In genomic region chr3:8655387-8655835, GRCh38 we compare ENCODE assay signal across 1 cellular context.
TF ChIP-seq lines count a peak whose summit lies in the region.

No MANE protein-coding gene starts in this region.

TF ChIP-seq in HepG2, 621 proteins besides CTCF, POLR2A, EP300 and RAD21 (continued from another document and continues in another):
- peak; percentile 48; the same call in 1 of the 2 replicates for TF ChIP-seq RCOR2 (CRISPR knock-in tag; IDR thresholded peaks at IDR 0.05)
- TF ChIP-seq ZNF691 (CRISPR knock-in tag; IDR thresholded peaks at IDR 0.05; ENCODE audit: borderline replicate concordance, low read depth) = no peak
- no peak for TF ChIP-seq ZNF253 (CRISPR knock-in tag; IDR thresholded peaks at IDR 0.05; ENCODE audit: borderline replicate concordance)
- TF ChIP-seq TSC22D2 (CRISPR knock-in tag; IDR thresholded peaks at IDR 0.05; ENCODE audit: borderline replicate concordance) = no peak
- no peak for TF ChIP-seq FOXP1 (IDR thresholded peaks at IDR 0.05)
- peak; percentile 55; the same call in 1 of the 2 replicates for TF ChIP-seq FOXP1 (CRISPR knock-in tag; IDR thresholded peaks at IDR 0.05)
- peak; percentile 52; the same call in 1 of the 2 replicates for TF ChIP-seq NFYB (CRISPR knock-in tag; IDR thresholded peaks at IDR 0.05)
- no peak for TF ChIP-seq ZSCAN20 (CRISPR knock-in tag; IDR thresholded peaks at IDR 0.05; ENCODE audit: borderline replicate concordance)
- TF ChIP-seq ISX (CRISPR knock-in tag; conservative IDR thresholded peaks at IDR 0.05) = no peak
- TF ChIP-seq FOXK2 (IDR thresholded peaks at IDR 0.05) = no peak
- no peak for TF ChIP-seq DNMT1 (CRISPR knock-in tag; IDR thresholded peaks at IDR 0.05)
- no peak for TF ChIP-seq ELF4 (CRISPR knock-in tag; IDR thresholded peaks at IDR 0.05; ENCODE audit: borderline replicate concordance)
- peak; percentile 36; the same call in 1 of the 2 replicates for TF ChIP-seq NCOA1 (CRISPR knock-in tag; IDR thresholded peaks at IDR 0.05)
- TF ChIP-seq ZBTB10 (CRISPR knock-in tag; IDR thresholded peaks at IDR 0.05; ENCODE audit: borderline replicate concordance) = peak; percentile 31; the same call in 1 of the 2 replicates
- peak; percentile 52 for TF ChIP-seq HDAC1 (CRISPR knock-in tag; IDR thresholded peaks at IDR 0.05)
- TF ChIP-seq MIER3 (CRISPR knock-in tag; IDR thresholded peaks at IDR 0.05; ENCODE audit: borderline replicate concordance) = peak; percentile 28; the same call in 1 of the 2 replicates
- TF ChIP-seq JDP2 (CRISPR knock-in tag; IDR thresholded peaks at IDR 0.05; ENCODE audit: borderline replicate concordance) = no peak
- no peak for TF ChIP-seq ZNF572 (CRISPR knock-in tag; IDR thresholded peaks at IDR 0.05)
- no peak for TF ChIP-seq ARNT2 (CRISPR knock-in tag; IDR thresholded peaks at IDR 0.05; ENCODE audit: low read depth)
- TF ChIP-seq RFXANK (CRISPR knock-in tag; IDR thresholded peaks at IDR 0.05) = no peak
- no peak for TF ChIP-seq ATAD3A (CRISPR knock-in tag; IDR thresholded peaks at IDR 0.05)
- no peak for TF ChIP-seq SUZ12 (IDR thresholded peaks at IDR 0.05; ENCODE audit: low read depth, low read length)
- no peak for TF ChIP-seq ZBTB40 (IDR thresholded peaks at IDR 0.05)
- TF ChIP-seq ZBTB40 (CRISPR knock-in tag; IDR thresholded peaks at IDR 0.05) = no peak
- TF ChIP-seq CENPT (CRISPR knock-in tag; IDR thresholded peaks at IDR 0.05; ENCODE audit: low read depth) = no peak
- TF ChIP-seq HHEX (CRISPR knock-in tag; IDR thresholded peaks at IDR 0.05) = no peak
- TF ChIP-seq RXRB (CRISPR knock-in tag; IDR thresholded peaks at IDR 0.05; ENCODE audit: borderline replicate concordance) = peak; percentile 68
- TF ChIP-seq LCORL (IDR thresholded peaks at IDR 0.05) = no peak
- peak; percentile 52; the same call in 1 of the 2 replicates for TF ChIP-seq LCORL (CRISPR knock-in tag; IDR thresholded peaks at IDR 0.05)
- TF ChIP-seq ZBED4 (CRISPR knock-in tag; IDR thresholded peaks at IDR 0.05; ENCODE audit: borderline replicate concordance) = no peak
- TF ChIP-seq ZSCAN29 (CRISPR knock-in tag; conservative IDR thresholded peaks at IDR 0.05) = no peak
- 0 out of 2 replicates have a peak, but pooled peaks have one; percentile 21 for TF ChIP-seq POGZ (CRISPR knock-in tag; IDR thresholded peaks at IDR 0.05)
- peak; percentile 32; the same call in 1 of the 2 replicates for TF ChIP-seq NCOR1 (IDR thresholded peaks at IDR 0.05; ENCODE audit: borderline replicate concordance, low read length)
- TF ChIP-seq THAP11 (CRISPR knock-in tag; IDR thresholded peaks at IDR 0.05) = peak; percentile 37; the same call in 1 of the 2 replicates
- TF ChIP-seq SOX5 (CRISPR knock-in tag; IDR thresholded peaks at IDR 0.05; ENCODE audit: borderline replicate concordance) = peak; percentile 89
- TF ChIP-seq NAIF1 (CRISPR knock-in tag; IDR thresholded peaks at IDR 0.05; ENCODE audit: borderline replicate concordance) = no peak
- peak; percentile 84 for TF ChIP-seq PAXIP1 (CRISPR knock-in tag; conservative IDR thresholded peaks at IDR 0.05)
- TF ChIP-seq KDM2A (CRISPR knock-in tag; IDR thresholded peaks at IDR 0.05; ENCODE audit: borderline replicate concordance, low read depth) = no peak
- no peak for TF ChIP-seq REPIN1 (CRISPR knock-in tag; IDR thresholded peaks at IDR 0.05; ENCODE audit: borderline replicate concordance, low read depth)
- no peak for TF ChIP-seq ETS1 (CRISPR knock-in tag; IDR thresholded peaks at IDR 0.05)
- no peak for TF ChIP-seq ZNF747 (CRISPR knock-in tag; IDR thresholded peaks at IDR 0.05; ENCODE audit: borderline replicate concordance)
- peak; percentile 95 for TF ChIP-seq MEIS2 (CRISPR knock-in tag; IDR thresholded peaks at IDR 0.05)
